ENCODE assay signal across 8 cellular contexts in the genomic region with DNA sequence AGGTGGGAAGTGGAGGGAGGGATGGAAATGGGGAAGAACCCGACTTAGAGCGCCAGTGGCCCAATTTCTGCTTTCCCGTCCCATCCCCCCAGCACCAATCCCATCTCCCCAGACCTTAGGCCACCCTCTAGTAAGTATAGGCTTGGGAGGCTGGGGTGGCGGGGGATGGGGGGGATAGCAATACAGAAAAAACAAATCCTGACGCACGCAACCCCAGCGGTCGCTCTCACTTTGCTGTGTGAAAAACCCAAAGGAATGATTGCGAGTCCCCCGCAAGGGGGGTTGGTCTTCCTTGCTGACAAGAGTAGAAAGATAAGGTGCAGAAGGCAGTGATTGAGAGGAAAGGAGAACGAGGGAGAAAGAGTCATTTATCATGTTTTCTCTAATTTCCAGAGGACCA. TPM values are rescaled to one million over a fixed set of nuclear protein-coding genes. Genes with fewer than 3 reads are reported as not detected.
DNase-seq lines count a peak whose midpoint lies in the region; ATAC-seq, FAIRE-seq and TF ChIP-seq lines count a peak whose summit lies in the region.

No MANE protein-coding gene starts in this region.

- FAIRE-seq in HTR-8/SVneo (lab: Jason Lieb, UNC), result no peak

- no peak for TF ChIP-seq CTCF in epithelial cell of proximal tubule (conservative IDR thresholded peaks at IDR 0.05; ENCODE audit: low read depth, low read length)
- no peak for TF ChIP-seq CTCF in omental fat pad (IDR thresholded peaks at IDR 0.05)

- peak overlapping the region; percentile 58 for H3K4me3 ChIP-seq in epithelial cell of proximal tubule (ENCODE audit: low read depth, low read length)

- DNase-seq in COR-L47 (lab: John Stamatoyannopoulos, UW) (peak; percentile 54), NCI-H2227 treated with DMSO at 0.1 percent for 48 hours (lab: John Stamatoyannopoulos, UW) (peak; percentile 48), epithelial cell of proximal tubule (ENCODE audit: low read depth) (no peak), omental fat pad (ENCODE audit: low spot score) (no peak), HTR-8/SVneo (ENCODE audit: insufficient read length, low spot score) (no peak)
- DNase-seq in central memory CD4-positive, alpha-beta T cell, result no peak

- peak; percentile 26 for ATAC-seq in omental fat pad (ENCODE audit: low FRiP score)
- no peak for ATAC-seq in HG02623 (IDR thresholded peaks at IDR 0.05; ENCODE audit: unreplicated experiment)
- ATAC-seq in GM18858 (IDR thresholded peaks at IDR 0.05; ENCODE audit: unreplicated experiment), result no peak

RNA-seq across cellular contexts. Expression of a gene that starts 0.9 kb away (rescaled TPM):
- total RNA-seq in epithelial cell of proximal tubule, result 10.6 and 10.7 TPM in 2 replicates
- 100 to 1,000 TPM; 102 to 224 (median 135) TPM for total RNA-seq in omental fat pad

RNA-seq across cellular contexts. Expression of a gene that starts 52.2 kb away (rescaled TPM):
- total RNA-seq in epithelial cell of proximal tubule (96.7 and 237 TPM in 2 replicates), omental fat pad (10 to 100 TPM; 13.2 to 45.2 (median 19.3) TPM)

Comparison
In these comparisons a context has a peak if more than half of its experiments do, and no peak if none do; other contexts are left out.
1. DNase-seq: peak in COR-L47 (single experiment) and NCI-H2227 treated with DMSO at 0.1 percent for 48 hours (single experiment); none in epithelial cell of proximal tubule (single experiment), omental fat pad (single experiment), central memory CD4-positive, alpha-beta T cell (single experiment) and HTR-8/SVneo (single experiment).